Comparison of ENCODE assay signal across 11 cellular contexts in the genomic region with DNA sequence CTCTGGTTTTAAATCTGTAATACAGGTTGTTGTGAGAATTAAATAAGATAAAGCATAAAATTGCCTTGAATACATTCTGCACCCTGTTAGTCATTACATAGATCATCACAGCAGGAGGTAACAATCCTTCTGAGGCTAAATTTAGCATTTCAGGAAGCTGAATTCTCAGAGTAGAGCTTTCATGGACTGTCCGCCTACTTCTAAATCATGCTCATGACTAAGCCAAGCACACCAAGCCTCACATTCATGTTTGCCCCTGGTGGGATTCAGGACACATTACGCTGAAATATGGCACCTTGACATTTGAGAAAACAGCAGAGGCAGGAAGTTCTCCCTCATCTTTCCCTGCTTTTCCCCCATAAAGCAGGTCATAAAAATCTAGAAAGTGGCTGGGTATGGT. TPM values are rescaled to one million over a fixed set of nuclear protein-coding genes. Genes with fewer than 3 reads are reported as not detected.
DNase-seq lines count a peak whose midpoint lies in the region; ATAC-seq and TF ChIP-seq lines count a peak whose summit lies in the region.
"Had no signal": no experiment of that assay in that cellular context is flagged by ENCODE, and none has a peak within 500 bp of the region (broad histone marks: within the 10 kb centered on the region; RNA-seq: fewer than 3 reads in every experiment).

No MANE protein-coding gene starts in this region.

- no peak overlapping the region for H3K27ac Mint-ChIP-seq in stimulated activated effector memory CD8-positive, alpha-beta T cell treated with anti-CD3 and anti-CD28 coated beads, Interleukin-12 subunit alpha, Interleukin-12 subunit beta, amount 100 ng/mL, for 72 hours
- H3K27ac Mint-ChIP-seq: natural killer cell had no signal

- TF ChIP-seq CTCF in fibroblast of mammary gland (conservative IDR thresholded peaks at IDR 0.05; ENCODE audit: control insufficient read depth, insufficient read depth, low read depth, low read length) = peak; percentile 41

- no peaks in the 10 kb centered on the region for H3K36me3 Mint-ChIP-seq in stimulated activated effector memory CD8-positive, alpha-beta T cell treated with anti-CD3 and anti-CD28 coated beads, Interleukin-12 subunit alpha, Interleukin-12 subunit beta, amount 100 ng/mL, for 72 hours
- H3K36me3 Mint-ChIP-seq: natural killer cell had no signal

- H3K4me1 Mint-ChIP-seq in stimulated activated effector memory CD8-positive, alpha-beta T cell treated with anti-CD3 and anti-CD28 coated beads, Interleukin-12 subunit alpha, Interleukin-12 subunit beta, amount 100 ng/mL, for 72 hours = peaks cover 8% of the 10 kb centered on the region

- DNase-seq in NOMO-1 treated with DMSO at 0.1 percent for 48 hours (lab: John Stamatoyannopoulos, UW; ENCODE audit: unreplicated experiment) (peak; percentile 34), NOMO-1 treated with dmso at 0.1 percent for 144 hours (lab: John Stamatoyannopoulos, UW; ENCODE audit: unreplicated experiment) (no peak), RPMI7951 (ENCODE audit: low read depth) (peak; percentile 59), fibroblast of mammary gland (ENCODE audit: low read depth) (peak; percentile 94), DMS114 treated with DMSO at 0.1 percent for 48 hours (lab: John Stamatoyannopoulos, UW; ENCODE audit: unreplicated experiment) (no peak), SKM-1 treated with dmso at 0.1 percent for 144 hours (lab: John Stamatoyannopoulos, UW; ENCODE audit: unreplicated experiment) (no peak)
- DNase-seq in stimulated activated effector memory CD8-positive, alpha-beta T cell treated with anti-CD3 and anti-CD28 coated beads, Interleukin-12 subunit alpha, Interleukin-12 subunit beta, amount 100 ng/mL, for 72 hours (ENCODE audit: low spot score in 2 of 2) = no peak
- no peak for DNase-seq in activated CD4-positive, alpha-beta T cell treated with anti-CD3 and anti-CD28 coated beads for 4 hours
- DNase-seq: natural killer cell; NCI-H2227 treated with DMSO at 0.1 percent for 48 hours; stimulated activated CD4-positive, alpha-beta T cell treated with anti-CD3 and anti-CD28 coated beads, Interleukin-4, amount 100 ng/mL, for 24 hours had no signal

- no peaks in the 10 kb centered on the region for H3K9me3 Mint-ChIP-seq in stimulated activated effector memory CD8-positive, alpha-beta T cell treated with anti-CD3 and anti-CD28 coated beads, Interleukin-12 subunit alpha, Interleukin-12 subunit beta, amount 100 ng/mL, for 72 hours
- H3K9me3 Mint-ChIP-seq: natural killer cell had no signal

- ATAC-seq in stimulated activated effector memory CD8-positive, alpha-beta T cell treated with anti-CD3 and anti-CD28 coated beads, Interleukin-12 subunit alpha, Interleukin-12 subunit beta, amount 100 ng/mL, for 72 hours = peak; percentile 72
- ATAC-seq: natural killer cell had no signal

- H3K4me3 Mint-ChIP-seq in stimulated activated effector memory CD8-positive, alpha-beta T cell treated with anti-CD3 and anti-CD28 coated beads, Interleukin-12 subunit alpha, Interleukin-12 subunit beta, amount 100 ng/mL, for 72 hours = no peak overlapping the region
- H3K4me3 Mint-ChIP-seq: natural killer cell had no signal

- no peak overlapping the region for H3K4me3 ChIP-seq in fibroblast of mammary gland (ENCODE audit: control insufficient read depth, low read depth, low read length)

RNA-seq across cellular contexts. Expression of a gene that starts 16.6 kb away (rescaled TPM):
- total RNA-seq in RPMI7951 (2014; rRNA removed; shearing (Covaris generic)) = 42.3 and 43.0 TPM in 2 replicates

Comparison
In these comparisons a context has a peak if more than half of its experiments do, and no peak if none do; other contexts are left out.
1. DNase-seq: peak in NOMO-1 treated with DMSO at 0.1 percent for 48 hours (single experiment), RPMI7951 (single experiment) and fibroblast of mammary gland (single experiment); none in NOMO-1 treated with dmso at 0.1 percent for 144 hours (single experiment), stimulated activated effector memory CD8-positive, alpha-beta T cell treated with anti-CD3 and anti-CD28 coated beads, Interleukin-12 subunit alpha, Interleukin-12 subunit beta, amount 100 ng/mL, for 72 hours (0 of 2), DMS114 treated with DMSO at 0.1 percent for 48 hours (single experiment), activated CD4-positive, alpha-beta T cell treated with anti-CD3 and anti-CD28 coated beads for 4 hours (0 of 2) and SKM-1 treated with dmso at 0.1 percent for 144 hours (single experiment).